Comparison of ENCODE assay signal across 8 cellular contexts in genomic region chr5:160312139-160312959, GRCh38. TPM values are rescaled to one million over a fixed set of nuclear protein-coding genes. Genes with fewer than 3 reads are reported as not detected.
DNase-seq lines count a peak whose midpoint lies in the region; ATAC-seq and TF ChIP-seq lines count a peak whose summit lies in the region.

Gene CCNJL, minus strand, starts transcription at chr5:160312564. Its CDS starts 641 bp downstream, at chr5:160311923.

- TF ChIP-seq CTCF in sigmoid colon (IDR thresholded peaks at IDR 0.05): no peak

- H3K27ac ChIP-seq in sigmoid colon: peak within 1 kb of the TSS in 2 of 4 donors; percentile 34 to 47

- DNase-seq in activated CD8-positive, alpha-beta memory T cell treated with anti-CD3 and anti-CD28 coated beads, Interleukin-2, amount 50 U/mL, for 48 hours: peak; percentile 55
- no peak for DNase-seq in activated CD8-positive, alpha-beta memory T cell treated with anti-CD3 and anti-CD28 coated beads for 24 hours
- DNase-seq in NCI-H748 (lab: John Stamatoyannopoulos, UW; ENCODE audit: unreplicated experiment) (peak; percentile 93), T47D (ENCODE audit: low read depth in 1 of 2, low spot score in 1 of 2) (peak; percentile 76 to 91), sigmoid colon (no peak)

- intact Hi-C loops in sigmoid colon (cut with DNase I): no loop called here

- H3K27me3 ChIP-seq in sigmoid colon: peaks cover 14 to 44% (median 19%) of the 10 kb centered on the region in 3 donors

- no peaks in the 10 kb centered on the region for H3K36me3 ChIP-seq in sigmoid colon

- 1% methylated on average over 84 of the region's 84 CpGs for WGBS in sigmoid colon, 2 donors

- TF ChIP-seq POLR2A in sigmoid colon (IDR thresholded peaks at IDR 0.05): no peak

- no peaks in the 10 kb centered on the region for H3K9me3 ChIP-seq in iPS-18c (ENCODE audit: control insufficient read depth, insufficient read depth, low read length)
- H3K9me3 ChIP-seq in sigmoid colon: no peaks in the 10 kb centered on the region

- H3K4me3 ChIP-seq in iPS-18c (ENCODE audit: insufficient read depth, low read depth, low read length) (peak within 1 kb of the TSS; percentile 82), sigmoid colon (peak within 1 kb of the TSS; percentile 33 to 59 (median 52))

- in situ Hi-C loops in T47D (cut with HindIII; ENCODE audit: low pct_unique_long_range_greater_than_20kb, low sequenced_read_pairs): no loop called here

- peak; percentile 47 for ATAC-seq in HG03135 (IDR thresholded peaks at IDR 0.05; ENCODE audit: unreplicated experiment)
- ATAC-seq in GM19328 (IDR thresholded peaks at IDR 0.05; ENCODE audit: unreplicated experiment): no peak

- no peak for TF ChIP-seq EP300 in sigmoid colon (IDR thresholded peaks at IDR 0.05)

- H3K4me1 ChIP-seq in sigmoid colon: peaks cover 0 to 19% (median 11%) of the 10 kb centered on the region in 4 donors

RNA-seq across cellular contexts. Expression of gene CCNJL, which starts in this region (rescaled TPM):
- total RNA-seq in sigmoid colon: 1 to 10 TPM in 2 of 4 donors, under 1 TPM in 2; 0.16 to 5.3 (median 1.4) TPM
- polyA plus RNA-seq in sigmoid colon: 10 to 100 TPM in 2 of 3 donors, 1 to 10 TPM in 1; 4.7 to 18.7 (median 10.8) TPM

Comparison
In these comparisons a context has a peak if more than half of its experiments do, and no peak if none do; other contexts are left out.
1. DNase-seq: peak in activated CD8-positive, alpha-beta memory T cell treated with anti-CD3 and anti-CD28 coated beads, Interleukin-2, amount 50 U/mL, for 48 hours (single experiment), NCI-H748 (single experiment) and T47D (2 of 2); none in activated CD8-positive, alpha-beta memory T cell treated with anti-CD3 and anti-CD28 coated beads for 24 hours (single experiment) and sigmoid colon (single experiment).